Comparison of ENCODE assay signal across 28 cellular contexts in the genomic region with DNA sequence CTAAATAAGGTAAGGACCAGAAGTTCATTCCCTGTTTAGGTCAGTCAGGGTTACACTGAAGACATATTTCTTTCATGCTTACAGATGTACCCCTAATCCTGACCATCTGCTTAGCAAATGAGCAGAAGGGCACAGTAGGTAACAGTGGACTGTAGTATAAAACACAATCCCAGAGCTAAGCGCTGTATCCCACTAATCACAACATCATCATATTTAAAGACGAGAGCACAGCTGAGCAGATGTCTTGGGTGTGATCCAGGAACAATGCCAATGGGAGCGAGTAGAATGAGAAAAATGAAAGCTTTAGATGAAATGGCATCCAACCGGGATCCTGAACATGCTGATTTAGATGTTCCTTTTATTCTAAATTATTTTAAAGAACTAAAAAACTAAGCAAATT.
DNase-seq lines count a peak whose midpoint lies in the region; ATAC-seq and TF ChIP-seq lines count a peak whose summit lies in the region.
"Had no signal": no experiment of that assay in that cellular context is flagged by ENCODE, and none has a peak within 500 bp of the region (broad histone marks: within the 10 kb centered on the region; RNA-seq: fewer than 3 reads in every experiment).

No MANE protein-coding gene starts in this region.

- DNase-seq in Ammon's horn (ENCODE audit: low spot score) (peak; percentile 4), LHCN-M2 (ENCODE audit: low read depth) (peak; percentile 59), NCI-H82 (lab: John Stamatoyannopoulos, UW) (peak; percentile 97), fibroblast of peridontal ligament (ENCODE audit: extremely low read depth) (peak; percentile 20), prostate gland (ENCODE audit: low spot score) (no peak), ecto neural progenitor cell (ENCODE audit: low spot score) (no peak), HPDE6-E6E7 (ENCODE audit: extremely low spot score) (no peak)
- DNase-seq: activated CD4-positive, alpha-beta T cell treated with anti-CD3 and anti-CD28 coated beads for 36 hours; activated CD8-positive, alpha-beta memory T cell treated with anti-CD3 and anti-CD28 coated beads for 24 hours; activated gamma-delta T cell treated with Interleukin-2 at 50 U/mL for 16 hours; central memory CD4-positive, alpha-beta T cell; dermis blood vessel endothelial cell; esophagus squamous epithelium; islet precursor cell; Kasumi-1; midbrain; NCI-H146; PC-3; stimulated activated CD4-positive, alpha-beta T cell treated with anti-CD3 and anti-CD28 coated beads, Interleukin-12 subunit alpha, Interleukin-12 subunit beta, amount 100 ng/mL, for 4 hours; stimulated activated CD4-positive, alpha-beta T cell treated with anti-CD3 and anti-CD28 coated beads, Interleukin-4, amount 100 ng/mL, for 24 hours; T-helper 2 cell; upper lobe of left lung had no signal

- no peaks in the 10 kb centered on the region for H3K36me3 ChIP-seq in prostate gland
- H3K36me3 ChIP-seq: BLaER1, esophagus squamous epithelium, upper lobe of left lung had no signal

- H3K4me1 ChIP-seq in prostate gland (replicated peaks) = no peaks in the 10 kb centered on the region
- H3K4me1 ChIP-seq: A549, BLaER1, esophagus squamous epithelium, upper lobe of left lung had no signal

- no peak for TF ChIP-seq CTCF in prostate gland (IDR thresholded peaks at IDR 0.05)

- no peak overlapping the region for H3K4me3 ChIP-seq in prostate gland
- H3K4me3 ChIP-seq: A549, BLaER1, esophagus squamous epithelium, upper lobe of left lung had no signal

- no peaks in the 10 kb centered on the region for H3K9me3 ChIP-seq in prostate gland
- H3K9me3 ChIP-seq: A549, BLaER1, esophagus squamous epithelium, upper lobe of left lung had no signal

- no peaks in the 10 kb centered on the region for H3K27me3 ChIP-seq in prostate gland (replicated peaks; ENCODE audit: insufficient read depth)
- H3K27me3 ChIP-seq: BLaER1, esophagus squamous epithelium, upper lobe of left lung had no signal

- no peak for TF ChIP-seq POLR2A in prostate gland (IDR thresholded peaks at IDR 0.05)

- no peak for ATAC-seq in GM21825 (IDR thresholded peaks at IDR 0.05; ENCODE audit: unreplicated experiment)
- ATAC-seq: A549; activated CD4-positive, alpha-beta T cell treated with anti-CD3 and anti-CD28 coated beads for 36 hours; PC-3; SK-N-SH treated with all-trans-retinoic acid at 6 μM for 48 hours; stimulated activated effector memory CD8-positive, alpha-beta T cell treated with anti-CD3 and anti-CD28 coated beads, Interleukin-12 subunit alpha, Interleukin-12 subunit beta, amount 100 ng/mL, for 72 hours had no signal

- intact Hi-C loops in prostate gland (cut with DNase I) = no loop called here

- 80% methylated on average over 4 of the region's 4 CpGs for WGBS in prostate gland

- no peak overlapping the region for H3K27ac ChIP-seq in prostate gland
- H3K27ac ChIP-seq: A549, BLaER1, esophagus squamous epithelium, HL-60, upper lobe of left lung had no signal

Comparison
In these comparisons a context has a peak if more than half of its experiments do, and no peak if none do; other contexts are left out.
1. DNase-seq: peak in Ammon's horn (single experiment), LHCN-M2 (single experiment), NCI-H82 (single experiment) and fibroblast of peridontal ligament (single experiment); none in prostate gland (single experiment), ecto neural progenitor cell (single experiment) and HPDE6-E6E7 (single experiment).